1 cellular context compared by ENCODE assay signal in the genomic region with DNA sequence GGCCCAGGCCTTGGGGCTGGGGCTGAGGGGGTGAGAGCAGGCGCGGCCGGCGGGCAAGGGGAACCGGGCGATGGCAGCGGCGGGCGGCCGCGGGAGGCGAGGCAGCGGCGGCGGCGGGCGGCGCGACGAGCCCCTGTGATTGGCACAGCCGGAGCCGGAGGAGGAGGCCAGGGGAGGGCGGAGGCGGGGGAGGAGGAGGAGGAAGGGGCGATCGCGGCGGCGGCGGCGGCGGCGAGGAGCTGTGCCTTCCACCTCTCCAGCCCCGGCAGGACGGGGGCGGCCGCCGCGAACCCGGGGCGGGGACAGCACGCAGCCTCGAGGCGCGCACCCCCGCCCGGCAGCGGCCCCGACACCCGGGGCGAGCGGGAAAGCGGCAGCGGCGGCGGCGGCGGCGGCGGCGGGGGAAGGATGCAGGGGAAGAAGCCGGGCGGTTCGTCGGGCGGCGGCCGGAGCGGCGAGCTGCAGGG.
TF ChIP-seq lines count a peak whose summit lies in the region.

SLCO3A1 (plus strand) TSS at position 208 of the 467 bp plus-strand sequence.

TF ChIP-seq in K562, 482 proteins besides CTCF, POLR2A, EP300 and RAD21:
- TF ChIP-seq HNRNPL (IDR thresholded peaks at IDR 0.05; ENCODE audit: low read depth, low read length) (no peak), ZBTB7A (IDR thresholded peaks at IDR 0.05; ENCODE audit: borderline replicate concordance, control insufficient read depth, low read depth, low read length) (peak; percentile 5; the same call in 1 of the 2 replicates), BDP1 (IDR thresholded peaks at IDR 0.05; ENCODE audit: insufficient read depth, insufficient read length) (no peak), VEZF1 (CRISPR knock-in tag; IDR thresholded peaks at IDR 0.05) (0 out of 2 replicates have a peak, but pooled peaks have one; percentile 26)
- TF ChIP-seq, protein P1, sequence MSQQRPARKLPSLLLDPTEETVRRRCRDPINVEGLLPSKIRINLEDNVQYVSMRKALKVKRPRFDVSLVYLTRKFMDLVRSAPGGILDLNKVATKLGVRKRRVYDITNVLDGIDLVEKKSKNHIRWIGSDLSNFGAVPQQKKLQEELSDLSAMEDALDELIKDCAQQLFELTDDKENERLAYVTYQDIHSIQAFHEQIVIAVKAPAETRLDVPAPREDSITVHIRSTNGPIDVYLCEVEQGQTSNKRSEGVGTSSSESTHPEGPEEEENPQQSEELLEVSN (IDR thresholded peaks at IDR 0.05; ENCODE audit: borderline replicate concordance in 1 of 2, extremely low read depth in 1 of 2, insufficient read depth in 1 of 2, insufficient read length in 1 of 2, low read depth in 1 of 2, low read length in 1 of 2, poor library complexity in 1 of 2, severe bottlenecking in 1 of 2), result peak in 1 of 2 experiments; percentile 71
